1 cellular context compared by ENCODE assay signal in genomic region chr21:33491373-33492102, GRCh38.
TF ChIP-seq lines count a peak whose summit lies in the region.

DNAJC28 (minus strand) TSS chr21:33491716; CDS start chr21:33489393, 2,323 bp downstream.

TF ChIP-seq in HEK293, 187 proteins besides CTCF, POLR2A, EP300 and RAD21 (continued from another document and continues in another):
- no peak for TF ChIP-seq ELK4 (IDR thresholded peaks at IDR 0.05; ENCODE audit: borderline replicate concordance, low read depth, low read length)
- no peak for TF ChIP-seq ZNF768 (tag by site-specific recombination; IDR thresholded peaks at IDR 0.05)
- peak; percentile 85 for TF ChIP-seq ZBTB11 (tag by site-specific recombination; conservative IDR thresholded peaks at IDR 0.05; ENCODE audit: low read depth)
- no peak for TF ChIP-seq ZSCAN16 (tag by site-specific recombination; IDR thresholded peaks at IDR 0.05)
- no peak for TF ChIP-seq REST (tag by site-specific recombination; IDR thresholded peaks at IDR 0.05)
- peak; percentile 96; the same call in 1 of the 2 replicates for TF ChIP-seq SP2 (tag by site-specific recombination; IDR thresholded peaks at IDR 0.05)
- peak; percentile 98 for TF ChIP-seq ZBTB7A (tag by site-specific recombination; IDR thresholded peaks at IDR 0.05; ENCODE audit: low read depth)
- TF ChIP-seq ZNF223 (tag by site-specific recombination; IDR thresholded peaks at IDR 0.05) = no peak
- TF ChIP-seq ZNF521 (tag by site-specific recombination; IDR thresholded peaks at IDR 0.05) = no peak
- TF ChIP-seq MEIS1 (CRISPR knock-in tag; IDR thresholded peaks at IDR 0.05; ENCODE audit: borderline replicate concordance) = no peak
- TF ChIP-seq ZNF747 (tag by site-specific recombination; IDR thresholded peaks at IDR 0.05) = no peak
- TF ChIP-seq ZNF580 (tag by site-specific recombination; IDR thresholded peaks at IDR 0.05) = no peak
- TF ChIP-seq ZNF362 (tag by site-specific recombination; IDR thresholded peaks at IDR 0.05) = no peak
- TF ChIP-seq ZNF157 (tag by site-specific recombination; IDR thresholded peaks at IDR 0.05) = no peak
- peak; percentile 94 for TF ChIP-seq GLIS1 (tag by site-specific recombination; IDR thresholded peaks at IDR 0.05)
- TF ChIP-seq ZEB2 (tag by site-specific recombination; IDR thresholded peaks at IDR 0.05) = peak; percentile 98
- TF ChIP-seq ZNF169 (tag by site-specific recombination; IDR thresholded peaks at IDR 0.05) = no peak
- TF ChIP-seq ZNF133 (tag by site-specific recombination; IDR thresholded peaks at IDR 0.05) = no peak
- TF ChIP-seq ZNF623 (tag by site-specific recombination; IDR thresholded peaks at IDR 0.05) = no peak; the same call in 1 of the 2 replicates
- TF ChIP-seq OVOL3 (tag by site-specific recombination; IDR thresholded peaks at IDR 0.05) = no peak
- no peak for TF ChIP-seq ZNF19 (tag by site-specific recombination; IDR thresholded peaks at IDR 0.05; ENCODE audit: low read depth)
- 0 out of 2 replicates have a peak, but pooled peaks have one; percentile 59 for TF ChIP-seq ZNF785 (tag by site-specific recombination; IDR thresholded peaks at IDR 0.05)
- no peak for TF ChIP-seq HOXA7 (CRISPR knock-in tag; IDR thresholded peaks at IDR 0.05; ENCODE audit: borderline replicate concordance)
- no peak for TF ChIP-seq ZNF837 (tag by site-specific recombination; IDR thresholded peaks at IDR 0.05)
- peak; percentile 95 for TF ChIP-seq KLF9 (tag by site-specific recombination; IDR thresholded peaks at IDR 0.05; ENCODE audit: low read depth)
- no peak for TF ChIP-seq ZNF514 (tag by site-specific recombination; IDR thresholded peaks at IDR 0.05)
- TF ChIP-seq ZNF280D (tag by site-specific recombination; IDR thresholded peaks at IDR 0.05) = no peak
- TF ChIP-seq ZNF473 (tag by site-specific recombination; IDR thresholded peaks at IDR 0.05) = no peak
- no peak for TF ChIP-seq ZNF529 (tag by site-specific recombination; IDR thresholded peaks at IDR 0.05; ENCODE audit: insufficient replicate concordance)
- TF ChIP-seq ZNF692 (tag by site-specific recombination; IDR thresholded peaks at IDR 0.05) = peak; percentile 95
- no peak for TF ChIP-seq ZNF544 (tag by site-specific recombination; IDR thresholded peaks at IDR 0.05)
- no peak for TF ChIP-seq ZNF302 (tag by site-specific recombination; IDR thresholded peaks at IDR 0.05; ENCODE audit: low read depth)
- TF ChIP-seq ZNF221 (tag by site-specific recombination; IDR thresholded peaks at IDR 0.05; ENCODE audit: borderline replicate concordance) = no peak
- 0 out of 2 replicates have a peak, but pooled peaks have one; percentile 14 for TF ChIP-seq ZNF391 (tag by site-specific recombination; IDR thresholded peaks at IDR 0.05; ENCODE audit: borderline replicate concordance, low read depth)
- TF ChIP-seq ZNF138 (tag by site-specific recombination; IDR thresholded peaks at IDR 0.05; ENCODE audit: borderline replicate concordance) = no peak
- no peak for TF ChIP-seq ZNF174 (tag by site-specific recombination; IDR thresholded peaks at IDR 0.05)
- TF ChIP-seq ZNF701 (tag by site-specific recombination; IDR thresholded peaks at IDR 0.05) = no peak
- 0 out of 2 replicates have a peak, but pooled peaks have one; percentile 2 for TF ChIP-seq TSHZ1 (tag by site-specific recombination; IDR thresholded peaks at IDR 0.05; ENCODE audit: borderline replicate concordance)
- TF ChIP-seq ZNF175 (tag by site-specific recombination; IDR thresholded peaks at IDR 0.05) = no peak
- TF ChIP-seq ZNF426 (tag by site-specific recombination; IDR thresholded peaks at IDR 0.05) = no peak
- no peak for TF ChIP-seq ZNF10 (tag by site-specific recombination; IDR thresholded peaks at IDR 0.05)
- no peak for TF ChIP-seq ZSCAN30 (tag by site-specific recombination; IDR thresholded peaks at IDR 0.05)
- TF ChIP-seq ZNF274 (IDR thresholded peaks at IDR 0.05; ENCODE audit: low read length) = no peak
- no peak for TF ChIP-seq ZNF274 (tag by site-specific recombination; IDR thresholded peaks at IDR 0.05; ENCODE audit: borderline replicate concordance)
- no peak for TF ChIP-seq ZNF23 (tag by site-specific recombination; IDR thresholded peaks at IDR 0.05; ENCODE audit: borderline replicate concordance)
- peak; percentile 62 for TF ChIP-seq ZBTB26 (tag by site-specific recombination; optimal IDR thresholded peaks at IDR 0.05)
- TF ChIP-seq ZNF530 (tag by site-specific recombination; IDR thresholded peaks at IDR 0.05; ENCODE audit: low read depth) = no peak
- TF ChIP-seq ZBTB21 (tag by site-specific recombination; IDR thresholded peaks at IDR 0.05) = peak; percentile 90
